In the genomic region with DNA sequence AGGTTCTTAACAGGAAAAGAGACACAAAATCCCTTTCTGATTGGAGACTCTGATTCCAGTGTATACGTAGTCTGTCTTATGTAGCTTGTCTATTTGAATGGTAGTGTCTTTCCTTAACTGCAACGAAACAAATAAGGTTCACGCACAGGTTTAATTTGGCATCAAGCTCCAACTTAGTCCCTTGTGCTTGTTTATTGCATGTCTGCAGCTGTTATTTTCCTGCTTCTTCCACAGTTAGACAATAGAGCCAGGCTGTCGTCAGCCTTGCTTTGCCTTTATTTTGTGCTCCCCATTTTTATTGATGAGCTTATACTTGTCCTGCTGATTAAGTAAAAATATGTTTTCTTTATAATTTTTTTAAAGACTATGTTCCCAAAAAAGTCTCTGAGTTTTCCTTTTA, we compare ENCODE assay signal across 1 cellular context.
TF ChIP-seq lines count a peak whose summit lies in the region.

No MANE protein-coding gene starts in this region.

TF ChIP-seq in H1, 55 proteins besides CTCF, POLR2A, EP300 and RAD21 (continued from another document):
- TF ChIP-seq, protein P1, sequence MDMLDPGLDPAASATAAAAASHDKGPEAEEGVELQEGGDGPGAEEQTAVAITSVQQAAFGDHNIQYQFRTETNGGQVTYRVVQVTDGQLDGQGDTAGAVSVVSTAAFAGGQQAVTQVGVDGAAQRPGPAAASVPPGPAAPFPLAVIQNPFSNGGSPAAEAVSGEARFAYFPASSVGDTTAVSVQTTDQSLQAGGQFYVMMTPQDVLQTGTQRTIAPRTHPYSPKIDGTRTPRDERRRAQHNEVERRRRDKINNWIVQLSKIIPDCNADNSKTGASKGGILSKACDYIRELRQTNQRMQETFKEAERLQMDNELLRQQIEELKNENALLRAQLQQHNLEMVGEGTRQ (IDR thresholded peaks at IDR 0.05; ENCODE audit: low read length): no peak
- TF ChIP-seq JUND (IDR thresholded peaks at IDR 0.05; ENCODE audit: low read length) (no peak), MAFK (IDR thresholded peaks at IDR 0.05; ENCODE audit: low read depth, low read length) (no peak), ZNF274 (IDR thresholded peaks at IDR 0.05; ENCODE audit: borderline replicate concordance, extremely low read depth, low read length) (no peak), JUN (IDR thresholded peaks at IDR 0.05; ENCODE audit: low read depth, low read length) (no peak), NANOG (IDR thresholded peaks at IDR 0.05; ENCODE audit: insufficient read depth, low read depth, low read length, poor library complexity, severe bottlenecking) (no peak), SP1 (IDR thresholded peaks at IDR 0.05; ENCODE audit: low read depth, low read length) (no peak)
